31 cellular contexts compared by ENCODE assay signal in genomic region chr10:92801978-92802872, GRCh38. TPM values are rescaled to one million over a fixed set of nuclear protein-coding genes. Genes with fewer than 3 reads are reported as not detected.
A peak's percentile ranks its signal among the peaks of the same experiment; 100 is the strongest.
DNase-seq lines count a peak whose midpoint lies in the region; ATAC-seq, FAIRE-seq and TF ChIP-seq lines count a peak whose summit lies in the region.
"Had no signal": no experiment of that assay in that cellular context is flagged by ENCODE, and none has a peak within 500 bp of the region (broad histone marks: within the 10 kb centered on the region; RNA-seq: fewer than 3 reads in every experiment).

No MANE protein-coding gene starts in this region.

- H3K27me3 ChIP-seq in HepG2 (ENCODE audit: control insufficient read depth in 1 of 2, insufficient read depth in 2 of 2, low read length in 2 of 2) (no peaks in the 10 kb centered on the region), right lobe of liver (no peaks in the 10 kb centered on the region)
- no peaks in the 10 kb centered on the region for H3K27me3 ChIP-seq in effector memory CD4-positive, alpha-beta T cell (replicated peaks; ENCODE audit: control insufficient read depth, insufficient read depth, low read length, poor library complexity, severe bottlenecking)
- H3K27me3 ChIP-seq: ascending aorta, cardiac muscle cell had no signal

- CTCF ChIA-PET in HepG2 (lab: Yijun Ruan, JAX; ENCODE audit: low intra/inter-chr PET ratio, low total read pairs) = no interaction called here

- H3K4me2 ChIP-seq in HepG2 (ENCODE audit: low read depth, low read length) = no peak overlapping the region
- H3K4me2 ChIP-seq: SK-N-SH had no signal

- intact Hi-C loops in HepG2 (cut with micrococcal nuclease; ENCODE audit: unreplicated experiment) = loop anchor here (10.0 kb wide), 1 partner anchor 97 kb away; no protein-coding TSS in a partner anchor
- intact Hi-C loops in right lobe of liver (cut with DNase I) = no loop called here

- H3K9me3 Mint-ChIP-seq in progenitor cell of endocrine pancreas (ENCODE audit: low read depth) = peaks cover 7% of the 10 kb centered on the region
- H3K9me3 Mint-ChIP-seq: activated naive CD8-positive, alpha-beta T cell treated with anti-CD3 and anti-CD28 coated beads for 36 hours; IgD-negative memory B cell; memory B cell; T-helper 1 cell treated with Interleukin-12 subunit alpha and Interleukin-12 subunit beta and Interleukin-4 antibody, amounts not matched to agents 30 μg/mL and 1 μg/mL, for 36 hours had no signal

- H3K36me3 Mint-ChIP-seq in progenitor cell of endocrine pancreas (ENCODE audit: insufficient read depth) = peaks cover 1% of the 10 kb centered on the region
- H3K36me3 Mint-ChIP-seq: activated naive CD8-positive, alpha-beta T cell treated with anti-CD3 and anti-CD28 coated beads for 36 hours; memory B cell had no signal

- DNase-seq in HepG2 (ENCODE audit: low spot score) (no peak), right lobe of liver (no peak), NCI-H2171 treated with DMSO at 0.1 percent for 48 hours (lab: John Stamatoyannopoulos, UW) (peak; percentile 83), choroid plexus epithelial cell (ENCODE audit: low read depth) (peak; percentile 6), urothelium cell line (ENCODE audit: low spot score) (no peak), progenitor cell of endocrine pancreas (ENCODE audit: low spot score, unreplicated experiment) (no peak), ecto neural progenitor cell (ENCODE audit: low spot score) (no peak)
- no peak for DNase-seq in effector memory CD4-positive, alpha-beta T cell
- DNase-seq: activated effector memory CD4-positive, alpha-beta T cell treated with anti-CD3 and anti-CD28 coated beads, Interleukin-2, amount 50 U/mL, for 16 hours; activated naive CD8-positive, alpha-beta T cell treated with anti-CD3 and anti-CD28 coated beads for 36 hours; activated T-cell treated with anti-CD3 and anti-CD28 coated beads, Interleukin-2, amount 50 U/mL, for 1 hour; Caco-2; cortex of kidney; H7; hypothalamus; immature natural killer cell; NCI-H2029; NCI-H510A treated with DMSO at 0.1 percent for 48 hours; psoas muscle; SK-N-SH; stimulated activated CD4-positive, alpha-beta T cell treated with anti-CD3 and anti-CD28 coated beads, Interleukin-15, amount 100 ng/mL, for 24 hours; stimulated activated naive CD4-positive, alpha-beta T cell had no signal

- H3K4me1 Mint-ChIP-seq in progenitor cell of endocrine pancreas (ENCODE audit: low read depth) = peaks cover 18% of the 10 kb centered on the region
- H3K4me1 Mint-ChIP-seq: activated naive CD8-positive, alpha-beta T cell treated with anti-CD3 and anti-CD28 coated beads for 36 hours; immature natural killer cell had no signal

- 50% methylated on average over 7 of the region's 9 CpGs for WGBS in HepG2 (ENCODE audit: low lambda C conversion rate)
- 84% methylated on average over 9 of the region's 9 CpGs for WGBS in right lobe of liver (ENCODE audit: insufficient coverage, low coverage, low lambda C conversion rate, missing lambda C conversion rate)

- no peak overlapping the region for H2AFZ ChIP-seq in HepG2 (ENCODE audit: low read length)

- POLR2A ChIA-PET in HepG2 (lab: Yijun Ruan, JAX) = no interaction called here

- no peaks in the 10 kb centered on the region for H3K9me3 ChIP-seq in HepG2 (ENCODE audit: low read length)
- H3K9me3 ChIP-seq in right lobe of liver = no peaks in the 10 kb centered on the region
- no peaks in the 10 kb centered on the region for H3K9me3 ChIP-seq in effector memory CD4-positive, alpha-beta T cell (ENCODE audit: control insufficient read depth, low read length)
- H3K9me3 ChIP-seq: ascending aorta, Caco-2, psoas muscle, SK-N-SH, suprapubic skin had no signal

- no peak for FAIRE-seq in HepG2 (lab: Jason Lieb, UNC)
- FAIRE-seq in urothelium cell line (lab: Jason Lieb, UNC) = peak; percentile 23

- in situ Hi-C loops in HepG2 (cut with HindIII; ENCODE audit: extremely low pct_ligation_motif_present, low pct_unique_long_range_greater_than_20kb) = no loop called here

- TF ChIP-seq CTCF in HepG2 (CRISPR knock-in tag; IDR thresholded peaks at IDR 0.05) (no peak), right lobe of liver (IDR thresholded peaks at IDR 0.05) (no peak), choroid plexus epithelial cell (conservative IDR thresholded peaks at IDR 0.05; ENCODE audit: low read depth, low read length) (no peak), progenitor cell of endocrine pancreas (IDR thresholded peaks at IDR 0.05; ENCODE audit: unreplicated experiment) (no peak)

- BruUV-seq in HepG2 (replicated peaks; lab: Mats Ljungman, UMichigan) = no TSS peak

- no peak overlapping the region for H3K27ac Mint-ChIP-seq in progenitor cell of endocrine pancreas
- H3K27ac Mint-ChIP-seq: activated naive CD8-positive, alpha-beta T cell treated with anti-CD3 and anti-CD28 coated beads for 36 hours; immature natural killer cell; memory B cell; T-helper 1 cell treated with Interleukin-12 subunit alpha and Interleukin-12 subunit beta and Interleukin-4 antibody, amounts not matched to agents 30 μg/mL and 1 μg/mL, for 36 hours had no signal

- TF ChIP-seq EP300 in HepG2 (IDR thresholded peaks at IDR 0.05; ENCODE audit: low read depth in 2 of 2, low read length in 2 of 2) (no peak), HepG2 (CRISPR knock-in tag; IDR thresholded peaks at IDR 0.05; ENCODE audit: borderline replicate concordance) (no peak)

- H4K20me1 ChIP-seq in HepG2 (ENCODE audit: insufficient read depth, low read length) = no peaks in the 10 kb centered on the region

- TF ChIP-seq RAD21 in HepG2 (CRISPR knock-in tag; IDR thresholded peaks at IDR 0.05) = no peak

- no peak overlapping the region for H3K27ac ChIP-seq in HepG2 (ENCODE audit: extremely low read length, insufficient read depth, low read length)
- no peak overlapping the region for H3K27ac ChIP-seq in right lobe of liver
- H3K27ac ChIP-seq in effector memory CD4-positive, alpha-beta T cell (ENCODE audit: insufficient read depth, low read length, poor library complexity, severe bottlenecking) = no peak overlapping the region
- H3K27ac ChIP-seq: ascending aorta, C4-2B, cardiac muscle cell, psoas muscle, RWPE1, suprapubic skin had no signal

- H3K36me3 ChIP-seq in HepG2 (replicated peaks in 1 of 2; ENCODE audit: control insufficient read depth in 1 of 2, insufficient read depth in 2 of 2, low read length in 2 of 2) (no peaks in the 10 kb centered on the region), right lobe of liver (no peaks in the 10 kb centered on the region)
- H3K36me3 ChIP-seq in effector memory CD4-positive, alpha-beta T cell (ENCODE audit: control insufficient read depth, insufficient read depth, low read length) = no peaks in the 10 kb centered on the region
- H3K36me3 ChIP-seq: ascending aorta, cardiac muscle cell, suprapubic skin had no signal

- H3K4me3 ChIP-seq in HepG2 (replicated peaks in 1 of 3; ENCODE audit: insufficient read depth in 1 of 3, low read depth in 2 of 3, low read length in 3 of 3) (no peak overlapping the region), right lobe of liver (no peak overlapping the region), choroid plexus epithelial cell (ENCODE audit: low read depth, low read length) (no peak overlapping the region)
- H3K4me3 ChIP-seq in effector memory CD4-positive, alpha-beta T cell (ENCODE audit: insufficient read depth, low read depth, low read length, poor library complexity, severe bottlenecking) = no peak overlapping the region
- H3K4me3 ChIP-seq: ascending aorta, cardiac muscle cell, psoas muscle, suprapubic skin had no signal

- no peak overlapping the region for H3K9ac ChIP-seq in HepG2 (ENCODE audit: insufficient read depth, low read depth, low read length)
- H3K9ac ChIP-seq: SK-N-SH had no signal

- peaks cover 29% of the 10 kb centered on the region for H3K27me3 Mint-ChIP-seq in progenitor cell of endocrine pancreas
- H3K27me3 Mint-ChIP-seq: activated naive CD8-positive, alpha-beta T cell treated with anti-CD3 and anti-CD28 coated beads for 36 hours; memory B cell had no signal

- H3K4me1 ChIP-seq in HepG2 (ENCODE audit: insufficient read depth, low read length) (peaks cover 28% of the 10 kb centered on the region), right lobe of liver (no peaks in the 10 kb centered on the region)
- H3K4me1 ChIP-seq in effector memory CD4-positive, alpha-beta T cell (ENCODE audit: control insufficient read depth, insufficient read depth, low read length, poor library complexity, severe bottlenecking) = no peaks in the 10 kb centered on the region
- H3K4me1 ChIP-seq: ascending aorta, Caco-2, psoas muscle, suprapubic skin had no signal

- H3K79me2 ChIP-seq in HepG2 (ENCODE audit: insufficient read depth, low read length) = no peaks in the 10 kb centered on the region

- TF ChIP-seq POLR2A in HepG2 (IDR thresholded peaks at IDR 0.05; ENCODE audit: insufficient read depth in 1 of 2, low read depth in 2 of 2, low read length in 2 of 2) = no peak
- TF ChIP-seq POLR2A in right lobe of liver (IDR thresholded peaks at IDR 0.05) = no peak

- H3K4me3 Mint-ChIP-seq in progenitor cell of endocrine pancreas (ENCODE audit: low read depth) = no peak overlapping the region
- H3K4me3 Mint-ChIP-seq: activated naive CD8-positive, alpha-beta T cell treated with anti-CD3 and anti-CD28 coated beads for 36 hours; IgD-negative memory B cell; immature natural killer cell; memory B cell; T-helper 1 cell treated with Interleukin-12 subunit alpha and Interleukin-12 subunit beta and Interleukin-4 antibody, amounts not matched to agents 30 μg/mL and 1 μg/mL, for 36 hours had no signal

- no peak for ATAC-seq in HepG2
- ATAC-seq in right lobe of liver = no peak
- ATAC-seq: left lobe of liver, psoas muscle had no signal

RNA-seq across cellular contexts. Expression of gene EXOC6, which starts 46.1 kb away (rescaled TPM):
- total RNA-seq in HepG2 (2016; rRNA removed; fragmentation: Illumina TruSeq; extraction: Trizol) = 22.2 and 48.7 TPM in 2 replicates
- total RNA-seq in HepG2 (2016; cell fraction: cytosol; rRNA removed; fragmentation: Illumina TruSeq; extraction: Trizol; ENCODE audit: low read depth) = 7.3 and 14.2 TPM in 2 replicates
- total RNA-seq in HepG2 (2016; cell fraction: insoluble cytoplasmic fraction; rRNA removed; fragmentation: Illumina TruSeq; extraction: Trizol) = 17.2 and 42.9 TPM in 2 replicates
- 6.2 and 7.0 TPM in 2 replicates for total RNA-seq in HepG2 (2016; cell fraction: membrane; rRNA removed; fragmentation: Illumina TruSeq; extraction: Trizol)
- total RNA-seq in HepG2 (2016; cell fraction: nucleus; rRNA removed; fragmentation: Illumina TruSeq; extraction: Trizol) = 18.5 and 31.1 TPM in 2 replicates
- polyA plus RNA-seq in HepG2 (2011; rRNA removed) = 29.2 and 49.6 TPM in 2 replicates
- 4.3 and 6.9 TPM in 2 replicates for polyA plus RNA-seq in HepG2 (2011; cell fraction: cytosol; rRNA removed)
- 15.2 and 18.0 TPM in 2 replicates for polyA plus RNA-seq in HepG2 (2011; cell fraction: nucleus; rRNA removed)
- 9.3 and 16.9 TPM in 2 replicates for polyA plus RNA-seq in HepG2 (2012)
- 0.59 and 1.00 TPM in 2 replicates for polyA plus RNA-seq in HepG2 (2016; cell fraction: cytosol; fragmentation: Illumina TruSeq; extraction: Trizol; ENCODE audit: low read depth)
- polyA plus RNA-seq in HepG2 (2016; cell fraction: insoluble cytoplasmic fraction; fragmentation: Illumina TruSeq; extraction: Trizol; ENCODE audit: low read depth) = 17.7 and 18.9 TPM in 2 replicates
- polyA plus RNA-seq in HepG2 (2016; cell fraction: membrane; fragmentation: Illumina TruSeq; extraction: Trizol; ENCODE audit: low read depth) = 1.8 and 2.2 TPM in 2 replicates
- 10.8 and 12.2 TPM in 2 replicates for polyA plus RNA-seq in HepG2 (2016; cell fraction: nucleus; fragmentation: Illumina TruSeq; extraction: Trizol; ENCODE audit: insufficient read depth, low read depth)
- polyA minus RNA-seq in HepG2 (2011; rRNA and poly(A)+ RNA removed; ENCODE audit: low replicate concordance) = 26.0 and 75.6 TPM in 2 replicates
- 18.7 and 31.6 TPM in 2 replicates for polyA minus RNA-seq in HepG2 (2011; cell fraction: cytosol; rRNA and poly(A)+ RNA removed)
- polyA minus RNA-seq in HepG2 (2011; cell fraction: nucleus; rRNA and poly(A)+ RNA removed) = 48.2 and 49.5 TPM in 2 replicates
- total RNA-seq in right lobe of liver = 10 to 100 TPM in 3 of 6 experiments, 1 to 10 TPM in 3; 5.5 to 15.6 (median 9.9) TPM
- total RNA-seq in progenitor cell of endocrine pancreas = 20.6 and 21.7 TPM in 2 replicates

Comparison
In these comparisons a context has a peak if more than half of its experiments do, and no peak if none do; other contexts are left out.
1. DNase-seq: peak in NCI-H2171 treated with DMSO at 0.1 percent for 48 hours (single experiment) and choroid plexus epithelial cell (single experiment); none in HepG2 (single experiment), right lobe of liver (0 of 3), urothelium cell line (single experiment), effector memory CD4-positive, alpha-beta T cell (0 of 3), progenitor cell of endocrine pancreas (single experiment) and ecto neural progenitor cell (single experiment).